8 cellular contexts compared by ENCODE assay signal in genomic region chr18:2570772-2571199, GRCh38. TPM values are rescaled to one million over a fixed set of nuclear protein-coding genes. Genes with fewer than 3 reads are reported as not detected.
A peak's percentile ranks its signal among the peaks of the same experiment; 100 is the strongest.
DNase-seq lines count a peak whose midpoint lies in the region; ATAC-seq, FAIRE-seq and TF ChIP-seq lines count a peak whose summit lies in the region.

No MANE protein-coding gene starts in this region.

- TF ChIP-seq CTCF in omental fat pad (IDR thresholded peaks at IDR 0.05) (no peak), uterus (IDR thresholded peaks at IDR 0.05) (peak in 3 of 4 experiments; percentile 21 to 30 (median 27))

- peaks cover 31 to 60% of the 10 kb centered on the region in 2 donors for H3K36me3 Mint-ChIP-seq in activated naive CD4-positive, alpha-beta T cell treated with anti-CD3 and anti-CD28 coated beads, Interleukin-2, amount 50 U/mL, for 72 hours

- H3K4me3 ChIP-seq in uterus, result peak overlapping the region; percentile 76 to 86

- no peaks in the 10 kb centered on the region for H3K9me3 ChIP-seq in uterus

- no peaks in the 10 kb centered on the region for H3K36me3 ChIP-seq in uterus

- H3K9me3 Mint-ChIP-seq in activated naive CD4-positive, alpha-beta T cell treated with anti-CD3 and anti-CD28 coated beads, Interleukin-2, amount 50 U/mL, for 72 hours, result no peaks in the 10 kb centered on the region

- no peak for FAIRE-seq in RCC 7860 (lab: Jason Lieb, UNC)

- intact Hi-C loops in head of caudate nucleus (cut with DNase I), result loop anchor here (5.0 kb wide), 1 partner anchor 87 kb away; the partner anchor contains the start of gene SMCHD1
- intact Hi-C loops in uterus (cut with DNase I; ENCODE audit: low total_unique reads), result loop anchor here (5.0 kb wide), 1 partner anchor 87 kb away; the partner anchor contains the start of gene SMCHD1

- H3K27me3 ChIP-seq in uterus, result no peaks in the 10 kb centered on the region

- ATAC-seq in GM19455 (IDR thresholded peaks at IDR 0.05; ENCODE audit: unreplicated experiment) (peak; percentile 41), HG03521 (IDR thresholded peaks at IDR 0.05; ENCODE audit: unreplicated experiment) (peak; percentile 38), omental fat pad (ENCODE audit: low FRiP score) (peak; percentile 83)
- ATAC-seq in activated naive CD4-positive, alpha-beta T cell treated with anti-CD3 and anti-CD28 coated beads, Interleukin-2, amount 50 U/mL, for 72 hours, result peak; percentile 46 to 74

- peak overlapping the region; percentile 96 to 98 for H3K27ac ChIP-seq in uterus

- H3K4me1 ChIP-seq in uterus, result peaks cover 0 to 7% of the 10 kb centered on the region in 2 donors

- peak overlapping the region; percentile 99 to 100 for H3K27ac Mint-ChIP-seq in activated naive CD4-positive, alpha-beta T cell treated with anti-CD3 and anti-CD28 coated beads, Interleukin-2, amount 50 U/mL, for 72 hours

- DNase-seq in D341Med (ENCODE audit: low spot score), result peak; percentile 89
- DNase-seq in RCC 7860 (ENCODE audit: low spot score), result peak; percentile 23
- DNase-seq in activated naive CD4-positive, alpha-beta T cell treated with anti-CD3 and anti-CD28 coated beads, Interleukin-2, amount 50 U/mL, for 72 hours (ENCODE audit: low spot score in 2 of 2), result no peak
- peak; percentile 62 to 91 (median 78) for DNase-seq in head of caudate nucleus
- DNase-seq in omental fat pad (ENCODE audit: low spot score), result peak; percentile 57
- DNase-seq in uterus, result peak; percentile 69 to 72

- no peak for TF ChIP-seq POLR2A in uterus (IDR thresholded peaks at IDR 0.05)

RNA-seq across cellular contexts. Expression of gene METTL4, which starts 0.5 kb away (rescaled TPM):
- 10 to 100 TPM; 20.3 to 57.4 TPM for total RNA-seq in activated naive CD4-positive, alpha-beta T cell treated with anti-CD3 and anti-CD28 coated beads, Interleukin-2, amount 50 U/mL, for 72 hours
- total RNA-seq in omental fat pad (10 to 100 TPM in 1 of 4 donors, 1 to 10 TPM in 3; 4.7 to 15.8 (median 5.1) TPM), uterus (10 to 100 TPM in 3 of 4 donors, 1 to 10 TPM in 1; 6.7 to 22.9 (median 18.5) TPM)

RNA-seq across cellular contexts. Expression of gene NDC80, which starts 0.6 kb away (rescaled TPM):
- total RNA-seq in activated naive CD4-positive, alpha-beta T cell treated with anti-CD3 and anti-CD28 coated beads, Interleukin-2, amount 50 U/mL, for 72 hours, result 100 to 1,000 TPM in 1 of 2 donors, 10 to 100 TPM in 1; 66.8 to 117 TPM
- 1 to 10 TPM in 1 of 4 donors, under 1 TPM in 2, not detected in 1; 0.19 to 2.3 (median 0.37) TPM for total RNA-seq in omental fat pad
- total RNA-seq in uterus, result 10 to 100 TPM in 1 of 4 donors, 1 to 10 TPM in 1, under 1 TPM in 2; 0.26 to 21.2 (median 0.80) TPM

Comparison
In these comparisons a context has a peak if more than half of its experiments do, and no peak if none do; other contexts are left out.
1. DNase-seq: peak in D341Med (single experiment), RCC 7860 (single experiment), head of caudate nucleus (42 of 42), omental fat pad (single experiment) and uterus (2 of 2); none in activated naive CD4-positive, alpha-beta T cell treated with anti-CD3 and anti-CD28 coated beads, Interleukin-2, amount 50 U/mL, for 72 hours (0 of 2).
2. CTCF ChIP-seq: peak in uterus (3 of 4); none in omental fat pad (0 of 3).
3. Peak in every context shown above with its lines, with median percentiles within 50 percentile points of each other: ATAC-seq.